Comparison of ENCODE assay signal across 12 cellular contexts in genomic region chr3:98545940-98546339, GRCh38. TPM values are rescaled to one million over a fixed set of nuclear protein-coding genes. Genes with fewer than 3 reads are reported as not detected.
DNase-seq lines count a peak whose midpoint lies in the region; ATAC-seq and TF ChIP-seq lines count a peak whose summit lies in the region.
"Had no signal": no experiment of that assay in that cellular context is flagged by ENCODE, and none has a peak within 500 bp of the region (broad histone marks: within the 10 kb centered on the region; RNA-seq: fewer than 3 reads in every experiment).

No MANE protein-coding gene starts in this region.

- TF ChIP-seq CTCF in mammary epithelial cell (conservative IDR thresholded peaks at IDR 0.05 in 1 of 2, IDR thresholded peaks at IDR 0.05 in 1 of 2; ENCODE audit: extremely low read depth in 1 of 2, insufficient read depth in 1 of 2, low read depth in 1 of 2, low read length in 2 of 2) (no peak), BE2C (IDR thresholded peaks at IDR 0.05; ENCODE audit: low read depth, low read length) (no peak)

- BruUV-seq in mammary epithelial cell (replicated peaks; lab: Mats Ljungman, UMichigan), result no TSS peak

- no peak overlapping the region for H2AFZ ChIP-seq in mammary epithelial cell (ENCODE audit: low read depth, low read length)
- H2AFZ ChIP-seq: GM23248 had no signal

- no peak for DNase-seq in activated T-cell treated with anti-CD3 and anti-CD28 coated beads, Interleukin-2, amount 50 U/mL, for 24 hours
- no peak for DNase-seq in activated T-cell treated with anti-CD3 and anti-CD28 coated beads, Interleukin-2, amount 50 U/mL, for 48 hours
- no peak for DNase-seq in natural killer cell treated with Interleukin-12 subunit alpha and Interleukin-12 subunit beta and Interleukin-15 and Interleukin-18, amount 100 ng/mL, for 72 hours (ENCODE audit: low spot score)
- DNase-seq in cardiac septum (ENCODE audit: low spot score) (no peak), mammary epithelial cell (no peak), BE2C (no peak)
- DNase-seq: effector CD8-positive, alpha-beta T cell; GM23248; KG1; occipital lobe had no signal

- H3K4me1 Mint-ChIP-seq in activated T-cell treated with anti-CD3 and anti-CD28 coated beads, Interleukin-2, amount 50 U/mL, for 24 hours (ENCODE audit: low read depth), result peaks cover 69% of the 10 kb centered on the region
- peaks cover 24 to 57% of the 10 kb centered on the region in 2 donors for H3K4me1 Mint-ChIP-seq in natural killer cell treated with Interleukin-12 subunit alpha and Interleukin-12 subunit beta and Interleukin-15 and Interleukin-18, amount 100 ng/mL, for 72 hours (ENCODE audit: low read depth in 2 of 2)

- no peaks in the 10 kb centered on the region for H3K9me3 ChIP-seq in mammary epithelial cell (replicated peaks; ENCODE audit: insufficient read depth, low read length)
- H3K9me3 ChIP-seq in BE2C, result no peaks in the 10 kb centered on the region; the same call in 1 of the 2 replicates

- dilution Hi-C loops in mammary epithelial cell (cut with HindIII; ENCODE audit: low sequenced_read_pairs), result no loop called here

- H3K4me3 ChIP-seq in mammary epithelial cell (replicated peaks in 1 of 3; ENCODE audit: insufficient read depth in 1 of 3, low read depth in 2 of 3, low read length in 3 of 3), result no peak overlapping the region
- H3K4me3 ChIP-seq in BE2C (ENCODE audit: low read depth, low read length), result no peak overlapping the region
- H3K4me3 ChIP-seq: GM23248 had no signal

- H3K27ac ChIP-seq in mammary epithelial cell (ENCODE audit: insufficient read depth, low read depth, low read length), result no peak overlapping the region
- H3K27ac ChIP-seq: GM23248 had no signal

- 87% methylated on average over 5 of the region's 5 CpGs for WGBS in mammary epithelial cell (ENCODE audit: low coverage, missing lambda C conversion rate)

- CTCF ChIA-PET in mammary epithelial cell (lab: Charles Lee; ENCODE audit: low non-redundant PET), result no interaction called here

- no peak overlapping the region for H3K9ac ChIP-seq in mammary epithelial cell (ENCODE audit: insufficient read depth, low read length)
- H3K9ac ChIP-seq: GM23248 had no signal

- H3K4me3 Mint-ChIP-seq in activated T-cell treated with anti-CD3 and anti-CD28 coated beads, Interleukin-2, amount 50 U/mL, for 24 hours, result peak overlapping the region; percentile 58
- H3K4me3 Mint-ChIP-seq in natural killer cell treated with Interleukin-12 subunit alpha and Interleukin-12 subunit beta and Interleukin-15 and Interleukin-18, amount 100 ng/mL, for 72 hours, result peak overlapping the region; percentile 69

- peak overlapping the region; percentile 93 for H3K27ac Mint-ChIP-seq in activated T-cell treated with anti-CD3 and anti-CD28 coated beads, Interleukin-2, amount 50 U/mL, for 24 hours
- H3K27ac Mint-ChIP-seq in natural killer cell treated with Interleukin-12 subunit alpha and Interleukin-12 subunit beta and Interleukin-15 and Interleukin-18, amount 100 ng/mL, for 72 hours, result peak overlapping the region; percentile 77 to 81

- H3K4me1 ChIP-seq in mammary epithelial cell (ENCODE audit: insufficient read depth, low read length) (no peaks in the 10 kb centered on the region), BE2C (no peaks in the 10 kb centered on the region; the same call in 1 of the 2 replicates)

- H3K4me2 ChIP-seq in mammary epithelial cell (ENCODE audit: insufficient read depth, low read depth, low read length), result no peak overlapping the region

- intact Hi-C loops in cardiac septum (cut with DNase I), result no loop called here
- intact Hi-C loops in mammary epithelial cell (cut with micrococcal nuclease), result no loop called here

- H3K79me2 ChIP-seq in mammary epithelial cell (ENCODE audit: insufficient read depth, low read length), result no peaks in the 10 kb centered on the region

- H3K36me3 ChIP-seq in mammary epithelial cell (ENCODE audit: insufficient read depth, low read length) (no peaks in the 10 kb centered on the region), BE2C (no peaks in the 10 kb centered on the region)

- H4K20me1 ChIP-seq in mammary epithelial cell (ENCODE audit: insufficient read depth, low read length), result no peaks in the 10 kb centered on the region

- ATAC-seq in GM21723 (IDR thresholded peaks at IDR 0.05; ENCODE audit: unreplicated experiment) (peak; percentile 58), HG03571 (IDR thresholded peaks at IDR 0.05; ENCODE audit: unreplicated experiment) (peak; percentile 46)
- peak in 1 of 2 donors; percentile 59 for ATAC-seq in natural killer cell treated with Interleukin-12 subunit alpha and Interleukin-12 subunit beta and Interleukin-15 and Interleukin-18, amount 100 ng/mL, for 72 hours

- in situ Hi-C loops in mammary epithelial cell (cut with MboI; ENCODE audit: low sequenced_read_pairs in 2 of 2), result no loop called here

- H3K27me3 ChIP-seq in mammary epithelial cell (ENCODE audit: insufficient read depth, low read length), result no peaks in the 10 kb centered on the region
- peaks cover 63% of the 10 kb centered on the region for H3K27me3 ChIP-seq in BE2C

- peaks cover 4% of the 10 kb centered on the region for H3K9me3 Mint-ChIP-seq in activated T-cell treated with anti-CD3 and anti-CD28 coated beads, Interleukin-2, amount 50 U/mL, for 24 hours
- no peaks in the 10 kb centered on the region for H3K9me3 Mint-ChIP-seq in natural killer cell treated with Interleukin-12 subunit alpha and Interleukin-12 subunit beta and Interleukin-15 and Interleukin-18, amount 100 ng/mL, for 72 hours

- H3K36me3 Mint-ChIP-seq in activated T-cell treated with anti-CD3 and anti-CD28 coated beads, Interleukin-2, amount 50 U/mL, for 24 hours (ENCODE audit: low read depth), result peaks cover 25% of the 10 kb centered on the region
- H3K36me3 Mint-ChIP-seq in natural killer cell treated with Interleukin-12 subunit alpha and Interleukin-12 subunit beta and Interleukin-15 and Interleukin-18, amount 100 ng/mL, for 72 hours, result no peaks in the 10 kb centered on the region

- no peaks in the 10 kb centered on the region for H3K27me3 Mint-ChIP-seq in activated T-cell treated with anti-CD3 and anti-CD28 coated beads, Interleukin-2, amount 50 U/mL, for 24 hours
- H3K27me3 Mint-ChIP-seq in natural killer cell treated with Interleukin-12 subunit alpha and Interleukin-12 subunit beta and Interleukin-15 and Interleukin-18, amount 100 ng/mL, for 72 hours, result no peaks in the 10 kb centered on the region

RNA-seq across cellular contexts. Expression of gene GPR15, which starts 14.2 kb away (rescaled TPM):
- 10 to 100 TPM in 1 of 2 donors, 1 to 10 TPM in 1; 1.4 to 13.2 TPM for total RNA-seq in natural killer cell treated with Interleukin-12 subunit alpha and Interleukin-12 subunit beta and Interleukin-15 and Interleukin-18, amount 100 ng/mL, for 72 hours
- total RNA-seq in cardiac septum, result not detected
- not detected for total RNA-seq in mammary epithelial cell
- polyA plus RNA-seq in mammary epithelial cell, result not detected
- polyA minus RNA-seq in mammary epithelial cell, result not detected
- polyA plus RNA-seq in BE2C (2012; ENCODE audit: insufficient read depth, insufficient read length, low read depth), result not detected
- total RNA-seq: GM23248, occipital lobe had no signal
- polyA plus RNA-seq: GM23248 had no signal

RNA-seq across cellular contexts. Expression of gene CLDND1, which starts 23.2 kb away (rescaled TPM):
- 100 to 1,000 TPM; 352 to 548 TPM for total RNA-seq in natural killer cell treated with Interleukin-12 subunit alpha and Interleukin-12 subunit beta and Interleukin-15 and Interleukin-18, amount 100 ng/mL, for 72 hours
- total RNA-seq in cardiac septum, result 80.8 TPM
- total RNA-seq in mammary epithelial cell, result 10 to 100 TPM; 76.9 to 90.0 TPM
- polyA plus RNA-seq in mammary epithelial cell, result 72.5 TPM
- 43.8 TPM for polyA minus RNA-seq in mammary epithelial cell
- polyA plus RNA-seq in BE2C (2012; ENCODE audit: insufficient read depth, insufficient read length, low read depth), result 102 TPM

RNA-seq across cellular contexts. Expression of gene CPOX, which starts 47.5 kb away (rescaled TPM):
- total RNA-seq in natural killer cell treated with Interleukin-12 subunit alpha and Interleukin-12 subunit beta and Interleukin-15 and Interleukin-18, amount 100 ng/mL, for 72 hours, result 10 to 100 TPM; 35.7 to 84.3 TPM
- total RNA-seq in cardiac septum (10.3 TPM), mammary epithelial cell (10 to 100 TPM; 24.3 to 25.2 TPM)
- 18.8 TPM for polyA plus RNA-seq in mammary epithelial cell
- 23.0 TPM for polyA minus RNA-seq in mammary epithelial cell
- 14.2 TPM for polyA plus RNA-seq in BE2C (2012; ENCODE audit: insufficient read depth, insufficient read length, low read depth)

RNA-seq across cellular contexts. Expression of gene OR5K2, which starts 48.5 kb away (rescaled TPM):
- not detected for total RNA-seq in natural killer cell treated with Interleukin-12 subunit alpha and Interleukin-12 subunit beta and Interleukin-15 and Interleukin-18, amount 100 ng/mL, for 72 hours
- total RNA-seq in cardiac septum (not detected), mammary epithelial cell (not detected)
- not detected for polyA plus RNA-seq in mammary epithelial cell
- polyA minus RNA-seq in mammary epithelial cell, result not detected
- 0.96 TPM for polyA plus RNA-seq in BE2C (2012; ENCODE audit: insufficient read depth, insufficient read length, low read depth)
- total RNA-seq: GM23248, occipital lobe had no signal
- polyA plus RNA-seq: GM23248 had no signal
